In the genomic region with DNA sequence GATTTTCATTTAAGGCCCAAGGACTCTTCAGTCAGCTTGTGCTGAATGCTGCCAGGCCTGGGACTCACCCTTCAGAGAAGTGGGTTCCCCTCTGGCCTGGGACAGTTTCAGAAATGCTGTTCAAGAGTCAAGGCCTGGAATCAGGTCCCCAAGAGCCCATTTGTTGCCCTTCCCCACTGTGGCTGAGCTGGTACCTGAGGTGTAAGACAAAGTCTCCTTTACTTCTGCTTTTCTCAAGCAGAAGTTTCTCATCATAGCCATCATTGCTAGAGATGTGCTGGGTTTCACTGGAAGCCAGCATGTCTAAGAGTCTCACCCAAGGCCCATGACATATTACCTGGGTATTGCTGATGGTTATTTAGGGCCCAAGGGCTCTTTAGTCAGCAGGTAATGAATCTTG, we compare ENCODE assay signal across 14 cellular contexts. TPM values are rescaled to one million over a fixed set of nuclear protein-coding genes. Genes with fewer than 3 reads are reported as not detected.
DNase-seq lines count a peak whose midpoint lies in the region; ATAC-seq and TF ChIP-seq lines count a peak whose summit lies in the region.
"Had no signal": no experiment of that assay in that cellular context is flagged by ENCODE, and none has a peak within 500 bp of the region (broad histone marks: within the 10 kb centered on the region; RNA-seq: fewer than 3 reads in every experiment).

No MANE protein-coding gene starts in this region.

- no peak overlapping the region for H3K4me2 ChIP-seq in OCI-LY1 (ENCODE audit: low read length)
- H3K4me2 ChIP-seq in neural progenitor cell, result no peak overlapping the region

- H3K9me3 Mint-ChIP-seq in neural progenitor cell, result no peaks in the 10 kb centered on the region
- H3K9me3 Mint-ChIP-seq: naive B cell had no signal

- no peaks in the 10 kb centered on the region for H3K9me2 ChIP-seq in OCI-LY1 (ENCODE audit: low read depth, low read length)

- TF ChIP-seq CTCF in OCI-LY1 (IDR thresholded peaks at IDR 0.05; ENCODE audit: low read length), result no peak
- TF ChIP-seq CTCF in neural progenitor cell (IDR thresholded peaks at IDR 0.05), result no peak

- H3K27me3 ChIP-seq in OCI-LY1 (ENCODE audit: insufficient read depth, low read length), result no peaks in the 10 kb centered on the region
- H3K27me3 ChIP-seq in neural progenitor cell, result no peaks in the 10 kb centered on the region

- H4K20me1 ChIP-seq in OCI-LY1 (ENCODE audit: insufficient read depth, low read length) (no peaks in the 10 kb centered on the region), neural progenitor cell (ENCODE audit: low read depth) (no peaks in the 10 kb centered on the region)

- no peaks in the 10 kb centered on the region for H3K27me3 Mint-ChIP-seq in neural progenitor cell (ENCODE audit: insufficient read depth, low read depth)
- H3K27me3 Mint-ChIP-seq: naive B cell had no signal

- no peaks in the 10 kb centered on the region for H3F3A ChIP-seq in OCI-LY1 (ENCODE audit: insufficient read depth, low read length)
- H3F3A ChIP-seq in neural progenitor cell (ENCODE audit: low read depth), result no peaks in the 10 kb centered on the region

- H3K27ac ChIP-seq in OCI-LY1 (ENCODE audit: low read depth, low read length, poor library complexity, severe bottlenecking) (peak overlapping the region; percentile 56), neural progenitor cell (no peak overlapping the region)
- H3K27ac ChIP-seq: prostate gland, SK-N-MC, thoracic aorta had no signal

- no peak for TF ChIP-seq POLR2A in GM18505 (IDR thresholded peaks at IDR 0.05; ENCODE audit: borderline replicate concordance, extremely low read depth, insufficient read depth, insufficient read length)

- H3K4me1 ChIP-seq in OCI-LY1 (ENCODE audit: insufficient read depth, low read length, severe bottlenecking), result peaks cover 32% of the 10 kb centered on the region
- no peaks in the 10 kb centered on the region for H3K4me1 ChIP-seq in neural progenitor cell
- H3K4me1 ChIP-seq: prostate gland had no signal

- peaks cover 12% of the 10 kb centered on the region for H3K36me3 Mint-ChIP-seq in neural progenitor cell

- DNase-seq in NCI-H748 treated with DMSO at 0.1 percent for 48 hours (lab: John Stamatoyannopoulos, UW) (no peak), neural progenitor cell (ENCODE audit: low spot score) (no peak), SW480 (ENCODE audit: low spot score) (no peak)
- DNase-seq: left ventricle myocardium superior; naive B cell; stimulated activated CD4-positive, alpha-beta T cell treated with anti-CD3 and anti-CD28 coated beads, Interleukin-15, amount 100 ng/mL, for 24 hours had no signal

- peak; percentile 68 for ATAC-seq in GM18505 (IDR thresholded peaks at IDR 0.05; ENCODE audit: unreplicated experiment)
- ATAC-seq in GM19452 (IDR thresholded peaks at IDR 0.05; ENCODE audit: unreplicated experiment), result peak; percentile 58
- peak; percentile 70 for ATAC-seq in HG02798 (IDR thresholded peaks at IDR 0.05; ENCODE audit: poor library complexity, unreplicated experiment)
- no peak for ATAC-seq in GM19455 (IDR thresholded peaks at IDR 0.05; ENCODE audit: unreplicated experiment)
- ATAC-seq: left ventricle myocardium superior had no signal

- H3K4me3 ChIP-seq in OCI-LY1 (ENCODE audit: low read depth, low read length, poor library complexity, severe bottlenecking), result no peak overlapping the region
- H3K4me3 ChIP-seq in neural progenitor cell, result no peak overlapping the region
- H3K4me3 ChIP-seq: prostate gland, SK-N-MC, thoracic aorta had no signal

- no peak overlapping the region for H3K27ac Mint-ChIP-seq in neural progenitor cell

- H3K9me3 ChIP-seq in OCI-LY1 (ENCODE audit: low read length) (no peaks in the 10 kb centered on the region), neural progenitor cell (ENCODE audit: low read depth) (no peaks in the 10 kb centered on the region)
- H3K9me3 ChIP-seq: prostate gland, thoracic aorta had no signal

- H2AFZ ChIP-seq in OCI-LY1 (ENCODE audit: low read length) (no peak overlapping the region), neural progenitor cell (replicated peaks) (no peak overlapping the region)

- H3K4me1 Mint-ChIP-seq in neural progenitor cell, result no peaks in the 10 kb centered on the region

- no peak overlapping the region for H3K9ac ChIP-seq in OCI-LY1 (ENCODE audit: low read length)
- H3K9ac ChIP-seq in neural progenitor cell, result no peak overlapping the region

- H3K79me2 ChIP-seq in OCI-LY1 (ENCODE audit: insufficient read depth, low read length) (peaks cover 24% of the 10 kb centered on the region), neural progenitor cell (ENCODE audit: low read depth) (peaks cover 62% of the 10 kb centered on the region)

- H3K36me3 ChIP-seq in OCI-LY1 (ENCODE audit: insufficient read depth, low read length) (peaks cover 12% of the 10 kb centered on the region), neural progenitor cell (peaks cover 6% of the 10 kb centered on the region)
- H3K36me3 ChIP-seq: prostate gland, thoracic aorta had no signal

- H3K4me3 Mint-ChIP-seq in neural progenitor cell, result no peak overlapping the region

RNA-seq across cellular contexts. Expression of gene FANCM, which starts 8.9 kb away (rescaled TPM):
- 18.6 and 29.4 TPM in 2 replicates for total RNA-seq in neural progenitor cell (ENCODE audit: low replicate concordance)

RNA-seq across cellular contexts. Expression of gene FKBP3, which starts 10.4 kb away (rescaled TPM):
- total RNA-seq in neural progenitor cell (ENCODE audit: low replicate concordance), result 149 and 209 TPM in 2 replicates
